In genomic region chr19:32619051-32619685, GRCh38 we compare ENCODE assay signal across 2 cellular contexts.
TF ChIP-seq lines count a peak whose summit lies in the region.

No MANE protein-coding gene starts in this region.

TF ChIP-seq in K562, 482 proteins besides CTCF, POLR2A, EP300 and RAD21:
- TF ChIP-seq POLR2G (IDR thresholded peaks at IDR 0.05; ENCODE audit: low read depth, low read length) = peak; percentile 36; the same call in 1 of the 2 replicates
- TF ChIP-seq TEAD2 (tag; IDR thresholded peaks at IDR 0.05) = no peak
- TF ChIP-seq TAL1 (IDR thresholded peaks at IDR 0.05) = no peak

TF ChIP-seq in HepG2, 621 proteins besides CTCF, POLR2A, EP300 and RAD21:
- no peak for TF ChIP-seq MEIS2 (CRISPR knock-in tag; IDR thresholded peaks at IDR 0.05)
- TF ChIP-seq, protein P1, sequence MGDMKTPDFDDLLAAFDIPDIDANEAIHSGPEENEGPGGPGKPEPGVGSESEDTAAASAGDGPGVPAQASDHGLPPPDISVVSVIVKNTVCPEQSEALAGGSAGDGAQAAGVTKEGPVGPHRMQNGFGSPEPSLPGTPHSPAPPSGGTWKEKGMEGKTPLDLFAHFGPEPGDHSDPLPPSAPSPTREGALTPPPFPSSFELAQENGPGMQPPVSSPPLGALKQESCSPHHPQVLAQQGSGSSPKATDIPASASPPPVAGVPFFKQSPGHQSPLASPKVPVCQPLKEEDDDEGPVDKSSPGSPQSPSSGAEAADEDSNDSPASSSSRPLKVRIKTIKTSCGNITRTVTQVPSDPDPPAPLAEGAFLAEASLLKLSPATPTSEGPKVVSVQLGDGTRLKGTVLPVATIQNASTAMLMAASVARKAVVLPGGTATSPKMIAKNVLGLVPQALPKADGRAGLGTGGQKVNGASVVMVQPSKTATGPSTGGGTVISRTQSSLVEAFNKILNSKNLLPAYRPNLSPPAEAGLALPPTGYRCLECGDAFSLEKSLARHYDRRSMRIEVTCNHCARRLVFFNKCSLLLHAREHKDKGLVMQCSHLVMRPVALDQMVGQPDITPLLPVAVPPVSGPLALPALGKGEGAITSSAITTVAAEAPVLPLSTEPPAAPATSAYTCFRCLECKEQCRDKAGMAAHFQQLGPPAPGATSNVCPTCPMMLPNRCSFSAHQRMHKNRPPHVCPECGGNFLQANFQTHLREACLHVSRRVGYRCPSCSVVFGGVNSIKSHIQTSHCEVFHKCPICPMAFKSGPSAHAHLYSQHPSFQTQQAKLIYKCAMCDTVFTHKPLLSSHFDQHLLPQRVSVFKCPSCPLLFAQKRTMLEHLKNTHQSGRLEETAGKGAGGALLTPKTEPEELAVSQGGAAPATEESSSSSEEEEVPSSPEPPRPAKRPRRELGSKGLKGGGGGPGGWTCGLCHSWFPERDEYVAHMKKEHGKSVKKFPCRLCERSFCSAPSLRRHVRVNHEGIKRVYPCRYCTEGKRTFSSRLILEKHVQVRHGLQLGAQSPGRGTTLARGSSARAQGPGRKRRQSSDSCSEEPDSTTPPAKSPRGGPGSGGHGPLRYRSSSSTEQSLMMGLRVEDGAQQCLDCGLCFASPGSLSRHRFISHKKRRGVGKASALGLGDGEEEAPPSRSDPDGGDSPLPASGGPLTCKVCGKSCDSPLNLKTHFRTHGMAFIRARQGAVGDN (CRISPR knock-in tag; IDR thresholded peaks at IDR 0.05) = 0 out of 2 replicates have a peak, but pooled peaks have one; percentile 8
- peak; percentile 25 for TF ChIP-seq AGO2 (optimal IDR thresholded peaks at IDR 0.05; ENCODE audit: low read depth, low read length)
- no peak for TF ChIP-seq ISL2 (CRISPR knock-in tag; IDR thresholded peaks at IDR 0.05)
